1 cellular context compared by ENCODE assay signal in genomic region chr1:183609313-183609712, GRCh38.
TF ChIP-seq lines count a peak whose summit lies in the region.

No MANE protein-coding gene starts in this region.

TF ChIP-seq in GM12878, 131 proteins besides CTCF, POLR2A, EP300 and RAD21 (continued from another document and continues in another):
- peak; percentile 56; the same call in 1 of the 2 replicates for TF ChIP-seq ZNF592 (IDR thresholded peaks at IDR 0.05)
- no peak for TF ChIP-seq TAF1 (IDR thresholded peaks at IDR 0.05; ENCODE audit: borderline replicate concordance, low read depth, low read length)
- no peak for TF ChIP-seq GABPA (IDR thresholded peaks at IDR 0.05; ENCODE audit: low read depth)
- no peak for TF ChIP-seq PRDM15 (CRISPR knock-in tag; IDR thresholded peaks at IDR 0.05)
- TF ChIP-seq DPF2 (IDR thresholded peaks at IDR 0.05): no peak
- TF ChIP-seq MEF2B (IDR thresholded peaks at IDR 0.05; ENCODE audit: partially characterized antibody, poor library complexity, severe bottlenecking): peak; percentile 44
- peak; percentile 83 for TF ChIP-seq IKZF2 (IDR thresholded peaks at IDR 0.05)
- TF ChIP-seq YY1 (IDR thresholded peaks at IDR 0.05; ENCODE audit: low read depth, low read length): peak; percentile 57; the same call in 1 of the 2 replicates
- 0 out of 2 replicates have a peak, but pooled peaks have one; percentile 50 for TF ChIP-seq RAD51 (IDR thresholded peaks at IDR 0.05)
- TF ChIP-seq IRF4 (IDR thresholded peaks at IDR 0.05; ENCODE audit: low read depth, low read length): peak; percentile 55; the same call in 1 of the 2 replicates
- TF ChIP-seq CEBPB (IDR thresholded peaks at IDR 0.05; ENCODE audit: borderline replicate concordance in 1 of 2, low read depth in 2 of 2, low read length in 2 of 2): no peak
- peak; percentile 42; the same call in 1 of the 2 replicates for TF ChIP-seq ZBED1 (IDR thresholded peaks at IDR 0.05; ENCODE audit: borderline replicate concordance)
- TF ChIP-seq SRF (IDR thresholded peaks at IDR 0.05; ENCODE audit: low read depth in 2 of 2, low read length in 2 of 2): no peak
- TF ChIP-seq EED (IDR thresholded peaks at IDR 0.05; ENCODE audit: low read depth): peak; percentile 72
- TF ChIP-seq NFYA (IDR thresholded peaks at IDR 0.05; ENCODE audit: borderline replicate concordance, low read depth, low read length): no peak
- TF ChIP-seq HCFC1 (IDR thresholded peaks at IDR 0.05; ENCODE audit: low read length): no peak
- 0 out of 2 replicates have a peak, but pooled peaks have one; percentile 14 for TF ChIP-seq TCF12 (IDR thresholded peaks at IDR 0.05; ENCODE audit: low read depth, low read length)
- TF ChIP-seq RELA (IDR thresholded peaks at IDR 0.05; ENCODE audit: borderline replicate concordance, partially characterized antibody): peak; percentile 23
- TF ChIP-seq MTA2 (IDR thresholded peaks at IDR 0.05; ENCODE audit: low read depth): peak; percentile 69
- TF ChIP-seq PAX5 (IDR thresholded peaks at IDR 0.05; ENCODE audit: borderline replicate concordance, low read depth, low read length): no peak
- TF ChIP-seq NBN (IDR thresholded peaks at IDR 0.05): peak; percentile 67; the same call in 1 of the 2 replicates
- peak; percentile 85 for TF ChIP-seq ZNF687 (IDR thresholded peaks at IDR 0.05)
- TF ChIP-seq ATF2 (IDR thresholded peaks at IDR 0.05; ENCODE audit: low read length): peak; percentile 34; the same call in 1 of the 2 replicates
- TF ChIP-seq SKIL (IDR thresholded peaks at IDR 0.05; ENCODE audit: low read depth, poor library complexity, severe bottlenecking): peak; percentile 48
- TF ChIP-seq NRF1 (conservative IDR thresholded peaks at IDR 0.05; ENCODE audit: low read depth, low read length): no peak
- peak; percentile 78 for TF ChIP-seq IKZF1 (conservative IDR thresholded peaks at IDR 0.05)
- TF ChIP-seq ZBTB40 (IDR thresholded peaks at IDR 0.05; ENCODE audit: borderline replicate concordance): no peak
- TF ChIP-seq REST (IDR thresholded peaks at IDR 0.05; ENCODE audit: low read depth, low read length): no peak
- peak; percentile 14; the same call in 1 of the 2 replicates for TF ChIP-seq CREB1 (IDR thresholded peaks at IDR 0.05; ENCODE audit: low read depth)
